In the genomic region with DNA sequence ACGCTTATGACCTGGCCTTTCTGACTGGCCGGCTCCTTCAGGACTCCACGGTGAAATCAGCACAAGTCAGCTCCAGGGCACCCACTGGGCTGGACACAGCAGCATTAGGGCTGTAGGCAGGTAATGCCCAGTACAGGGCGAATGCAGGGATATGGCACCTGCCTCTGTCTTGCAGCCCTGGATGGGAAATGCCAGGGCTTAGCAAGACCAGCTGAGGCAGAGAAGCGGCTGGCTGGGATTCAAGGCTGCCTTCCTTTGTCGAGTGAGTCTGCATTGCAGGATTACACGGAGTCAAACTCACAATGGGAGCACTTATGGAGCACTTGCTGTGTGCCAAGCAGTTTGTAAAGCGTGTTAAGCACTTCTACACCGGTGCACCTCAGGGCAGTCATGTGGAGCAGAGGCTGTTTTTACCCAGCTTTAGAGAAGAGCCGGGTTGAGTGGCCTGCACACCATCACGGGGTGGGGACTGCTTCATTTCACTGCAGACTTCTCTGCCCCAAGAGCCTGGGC, we compare ENCODE assay signal across 23 cellular contexts.
"Had no signal": no experiment of that assay in that cellular context is flagged by ENCODE, and none has a peak within 500 bp of the region (broad histone marks: within the 10 kb centered on the region; RNA-seq: fewer than 3 reads in every experiment).

No MANE protein-coding gene starts in this region.

- H3K4me2 ChIP-seq: KMS-11 had no signal

- H3K9me3 ChIP-seq: SJCRH30 had no signal

- H3K27ac ChIP-seq: HL-60, KMS-11, RWPE1, SJCRH30 had no signal

- H3K36me3 ChIP-seq: SJCRH30 had no signal

- ATAC-seq: K562, Panc1, PC-3, SK-N-SH treated with all-trans-retinoic acid at 6 μM for 48 hours had no signal

- H3K4me1 ChIP-seq: SJCRH30 had no signal

- H3K4me3 ChIP-seq: K562, SJCRH30 had no signal

- DNase-seq: Kasumi-1, MM.1S, NCI-H1092 treated with DMSO at 0.1 percent for 48 hours, NCI-H1436, NCI-H187, NCI-H2029, NCI-H2081 treated with DMSO at 0.1 percent for 48 hours, NCI-H2171, NCI-H226, NCI-H446, NCI-H510A, NCI-H524 treated with DMSO at 0.1 percent for 48 hours, NCI-H69, NCI-H774, PC-3, SHP77 treated with DMSO at 0.1 percent for 48 hours, SJCRH30 had no signal

- H3K9ac ChIP-seq: KMS-11 had no signal
